ENCODE assay signal across 10 cellular contexts in the genomic region with DNA sequence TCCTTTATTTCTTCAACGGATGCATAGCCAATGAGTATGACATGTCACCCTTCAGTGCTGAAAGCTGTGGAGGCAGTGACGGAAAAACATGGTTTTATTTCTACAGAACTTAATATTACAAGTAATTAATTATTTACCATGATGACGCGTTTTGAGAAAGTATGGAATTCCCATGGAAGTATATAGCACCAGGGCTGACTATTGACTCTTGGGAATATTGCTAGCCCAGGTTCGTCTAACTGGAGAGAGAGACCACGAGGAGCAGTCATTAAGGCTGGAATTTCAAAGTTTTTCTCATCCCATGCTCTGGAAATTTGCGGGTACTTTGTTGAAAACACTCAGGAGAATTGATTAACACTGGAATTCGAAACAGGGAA.
DNase-seq lines count a peak whose midpoint lies in the region; ATAC-seq and TF ChIP-seq lines count a peak whose summit lies in the region.
"Had no signal": no experiment of that assay in that cellular context is flagged by ENCODE, and none has a peak within 500 bp of the region (broad histone marks: within the 10 kb centered on the region; RNA-seq: fewer than 3 reads in every experiment).

No MANE protein-coding gene starts in this region.

- H3K4me3 ChIP-seq in Panc1 (ENCODE audit: low read depth in 2 of 2, low read length in 2 of 2) = peak overlapping the region; percentile 57 to 70
- peak overlapping the region; percentile 85 for H3K4me3 ChIP-seq in endodermal cell (ENCODE audit: low read length)

- intact Hi-C loops in Panc1 (cut with micrococcal nuclease; ENCODE audit: unreplicated experiment) = no loop called here

- no peak overlapping the region for H3K27ac Mint-ChIP-seq in endodermal cell
- H3K27ac Mint-ChIP-seq: naive B cell had no signal

- TF ChIP-seq CTCF in Panc1 (IDR thresholded peaks at IDR 0.05) (no peak), endodermal cell (conservative IDR thresholded peaks at IDR 0.05) (no peak)

- H3K36me3 ChIP-seq in Panc1 (ENCODE audit: control insufficient read depth, insufficient read depth, low read length) (no peaks in the 10 kb centered on the region), endodermal cell (ENCODE audit: control insufficient read depth, insufficient read depth, low read length) (no peaks in the 10 kb centered on the region)

- BruUV-seq in Panc1 (replicated peaks; lab: Mats Ljungman, UMichigan) = no TSS peak

- H3K9me3 ChIP-seq in Panc1 (ENCODE audit: control insufficient read depth, insufficient read depth, low read depth, low read length) (no peaks in the 10 kb centered on the region), endodermal cell (ENCODE audit: control insufficient read depth, low read length) (no peaks in the 10 kb centered on the region)

- peak overlapping the region; percentile 76 for H3K27ac ChIP-seq in Panc1 (ENCODE audit: low read length)
- H3K27ac ChIP-seq in endodermal cell (ENCODE audit: low read depth, low read length) = no peak overlapping the region
- H3K27ac ChIP-seq: C4-2B had no signal

- peaks cover 16% of the 10 kb centered on the region for H3K4me1 Mint-ChIP-seq in activated T-cell treated with anti-CD3 and anti-CD28 coated beads, Interleukin-2, amount 50 U/mL, for 4 hours (ENCODE audit: low read depth)
- peaks cover 4% of the 10 kb centered on the region for H3K4me1 Mint-ChIP-seq in endodermal cell

- H3K4me1 ChIP-seq in Panc1 (ENCODE audit: control insufficient read depth, insufficient read depth, low read length) = peaks cover 12% of the 10 kb centered on the region
- no peaks in the 10 kb centered on the region for H3K4me1 ChIP-seq in endodermal cell (ENCODE audit: control insufficient read depth, insufficient read depth, low read length)

- no peaks in the 10 kb centered on the region for H3K9me3 Mint-ChIP-seq in activated T-cell treated with anti-CD3 and anti-CD28 coated beads, Interleukin-2, amount 50 U/mL, for 4 hours
- H3K9me3 Mint-ChIP-seq in endodermal cell = no peaks in the 10 kb centered on the region

- CTCF ChIA-PET in Panc1 (lab: Charles Lee) = no interaction called here

- no peak for ATAC-seq in activated T-cell treated with anti-CD3 and anti-CD28 coated beads, Interleukin-2, amount 50 U/mL, for 4 hours
- no peak for ATAC-seq in Panc1
- ATAC-seq in HG03439 (IDR thresholded peaks at IDR 0.05; ENCODE audit: unreplicated experiment) = no peak
- no peak for ATAC-seq in HG02623 (IDR thresholded peaks at IDR 0.05; ENCODE audit: unreplicated experiment)

- WGBS in endodermal cell (ENCODE audit: insufficient coverage in 1 of 2, insufficient read length in 1 of 2), 2 experiments = 48 to 49% methylated on average over 7 to 8 of the region's 8 CpGs

- H3K27me3 ChIP-seq in Panc1 (ENCODE audit: control insufficient read depth, insufficient read depth, low read length) (no peaks in the 10 kb centered on the region), endodermal cell (ENCODE audit: control insufficient read depth, insufficient read depth, low read length, poor library complexity, severe bottlenecking) (peaks cover 25% of the 10 kb centered on the region)

- DNase-seq in activated T-cell treated with anti-CD3 and anti-CD28 coated beads, Interleukin-2, amount 50 U/mL, for 4 hours = no peak
- DNase-seq in activated T-cell treated with anti-CD3 and anti-CD28 coated beads, Interleukin-2, amount 50 U/mL, for 48 hours = no peak
- DNase-seq in Panc1 (ENCODE audit: low read depth, low spot score) (no peak), endodermal cell (no peak), renal cortical epithelial cell (ENCODE audit: low read depth) (peak; percentile 12), COLO668 (lab: John Stamatoyannopoulos, UW; ENCODE audit: unreplicated experiment) (no peak)
- DNase-seq: naive B cell had no signal

- H3K9ac ChIP-seq in endodermal cell (ENCODE audit: extremely low read depth, low read length, poor library complexity, severe bottlenecking) = peak overlapping the region; percentile 28

- peaks cover 77% of the 10 kb centered on the region for H3K27me3 Mint-ChIP-seq in activated T-cell treated with anti-CD3 and anti-CD28 coated beads, Interleukin-2, amount 50 U/mL, for 4 hours (ENCODE audit: low read depth)
- peaks cover 30% of the 10 kb centered on the region for H3K27me3 Mint-ChIP-seq in endodermal cell (ENCODE audit: insufficient read depth)

- POLR2A ChIA-PET in Panc1 (lab: Charles Lee) = no interaction called here

- H3K4me3 Mint-ChIP-seq in activated T-cell treated with anti-CD3 and anti-CD28 coated beads, Interleukin-2, amount 50 U/mL, for 4 hours = peak overlapping the region; percentile 55
- peak overlapping the region; percentile 83 for H3K4me3 Mint-ChIP-seq in endodermal cell

- H3K36me3 Mint-ChIP-seq in activated T-cell treated with anti-CD3 and anti-CD28 coated beads, Interleukin-2, amount 50 U/mL, for 4 hours (ENCODE audit: insufficient read depth) = no peaks in the 10 kb centered on the region
- H3K36me3 Mint-ChIP-seq in endodermal cell (ENCODE audit: low read depth) = no peaks in the 10 kb centered on the region

- in situ Hi-C loops in Panc1 (cut with HindIII; ENCODE audit: low pct_unique_long_range_greater_than_20kb, low sequenced_read_pairs) = no loop called here
